In genomic region chr17:55925440-55925839, GRCh38 we compare ENCODE assay signal across 28 cellular contexts.
"Had no signal": no experiment of that assay in that cellular context is flagged by ENCODE, and none has a peak within 500 bp of the region (broad histone marks: within the 10 kb centered on the region; RNA-seq: fewer than 3 reads in every experiment).

No MANE protein-coding gene starts in this region.

- H3K27me3 Mint-ChIP-seq: stimulated activated memory B cell treated with anti-CD40 and anti-IgM and Interleukin-4, amounts not matched to agents 10 μg/mL and 1 μg/mL and 100 μg/mL, for 72 hours; stimulated activated naive CD8-positive, alpha-beta T cell treated with anti-CD3 and anti-CD28 coated beads, Interleukin-15, amount 100 ng/mL, for 72 hours had no signal

- H2AFZ ChIP-seq: parathyroid adenoma had no signal

- H3K9me3 Mint-ChIP-seq: type B pancreatic cell had no signal

- H3K36me3 ChIP-seq: left lung, lower lobe of right lung, neutrophil, right atrium auricular region, right lobe of liver, tibial nerve, vagina had no signal

- ATAC-seq: left colon; left lung; lower lobe of right lung; naive thymus-derived CD4-positive, alpha-beta T cell; right lobe of liver; stimulated activated memory B cell treated with anti-CD40 and anti-IgM and Interleukin-4, amounts not matched to agents 10 μg/mL and 1 μg/mL and 100 μg/mL, for 72 hours; stimulated activated naive CD8-positive, alpha-beta T cell treated with anti-CD3 and anti-CD28 coated beads, Interleukin-15, amount 100 ng/mL, for 72 hours had no signal

- H3K27ac ChIP-seq: left lung, lower lobe of right lung, neutrophil, parathyroid adenoma, right atrium auricular region, right lobe of liver, tibial nerve, vagina had no signal

- H3K79me2 ChIP-seq: parathyroid adenoma had no signal

- H3K4me3 ChIP-seq: left lung, lower lobe of right lung, right atrium auricular region, right lobe of liver, smooth muscle cell, tibial nerve, vagina had no signal

- H3K4me2 ChIP-seq: smooth muscle cell had no signal

- DNase-seq: hippocampal formation; kidney; left colon; left lung; lower lobe of right lung; mammary epithelial cell; mesenchymal stem cell; naive thymus-derived CD4-positive, alpha-beta T cell; occipital lobe; right lobe of liver; stimulated activated CD4-positive, alpha-beta T cell treated with anti-CD3 and anti-CD28 coated beads, Interleukin-1b, Interleukin-23, amount 100 ng/mL, for 48 hours; stimulated activated CD4-positive, alpha-beta T cell treated with anti-CD3 and anti-CD28 coated beads, Interleukin-2, amount 100 ng/mL, for 48 hours; stimulated activated CD4-positive, alpha-beta T cell treated with anti-CD3 and anti-CD28 coated beads, Interleukin-4, amount 100 ng/mL, for 4 hours; stimulated activated CD8-positive, alpha-beta memory T cell treated with anti-CD3 and anti-CD28 coated beads, Interleukin-4, amount 100 ng/mL, for 48 hours; stimulated activated naive CD4-positive, alpha-beta T cell treated with Interleukin-2 at 50 U/mL for 16 hours; stimulated activated naive CD8-positive, alpha-beta T cell treated with anti-CD3 and anti-CD28 coated beads, Interleukin-15, amount 100 ng/mL, for 72 hours; substantia nigra had no signal

- H3K27ac Mint-ChIP-seq: mesothelial cell of epicardium; stimulated activated memory B cell treated with anti-CD40 and anti-IgM and Interleukin-4, amounts not matched to agents 10 μg/mL and 1 μg/mL and 100 μg/mL, for 72 hours; type B pancreatic cell had no signal

- H3K4me3 Mint-ChIP-seq: mesothelial cell of epicardium; nephron; neural crest cell; stimulated activated memory B cell treated with anti-CD40 and anti-IgM and Interleukin-4, amounts not matched to agents 10 μg/mL and 1 μg/mL and 100 μg/mL, for 72 hours; stimulated activated naive CD8-positive, alpha-beta T cell treated with anti-CD3 and anti-CD28 coated beads, Interleukin-15, amount 100 ng/mL, for 72 hours; type B pancreatic cell had no signal

- H3K4me1 Mint-ChIP-seq: neural crest cell; stimulated activated memory B cell treated with anti-CD40 and anti-IgM and Interleukin-4, amounts not matched to agents 10 μg/mL and 1 μg/mL and 100 μg/mL, for 72 hours had no signal

- H3K9me3 ChIP-seq: lower lobe of right lung, neutrophil, right lobe of liver, vagina had no signal

- H3K9ac ChIP-seq: parathyroid adenoma had no signal

- H3K36me3 Mint-ChIP-seq: mesothelial cell of epicardium; stimulated activated memory B cell treated with anti-CD40 and anti-IgM and Interleukin-4, amounts not matched to agents 10 μg/mL and 1 μg/mL and 100 μg/mL, for 72 hours; type B pancreatic cell had no signal

- H3K27me3 ChIP-seq: left lung, neutrophil, right atrium auricular region, right lobe of liver, tibial nerve, vagina had no signal

- H3K4me1 ChIP-seq: left lung, lower lobe of right lung, parathyroid adenoma, right atrium auricular region, right lobe of liver, tibial nerve, vagina had no signal
